In genomic region chr10:12659706-12660105, GRCh38 we compare ENCODE assay signal across 18 cellular contexts.
"Had no signal": no experiment of that assay in that cellular context is flagged by ENCODE, and none has a peak within 500 bp of the region (broad histone marks: within the 10 kb centered on the region; RNA-seq: fewer than 3 reads in every experiment).

No MANE protein-coding gene starts in this region.

- H3K9me2 ChIP-seq: SK-N-SH had no signal

- H3K4me3 ChIP-seq: MG63 had no signal

- H3K9ac ChIP-seq: SK-N-SH had no signal

- H3K36me3 ChIP-seq: MG63 had no signal

- H3K27ac ChIP-seq: HL-60 had no signal

- H3K27me3 ChIP-seq: MG63 had no signal

- DNase-seq: Karpas-422, KG1, MG63, NCI-H1092, NCI-H1105 treated with DMSO at 0.1 percent for 48 hours, NCI-H1417 treated with DMSO at 0.1 percent for 48 hours, NCI-H146, NCI-H1694 treated with DMSO at 0.1 percent for 48 hours, NCI-H1930, NCI-H2081, NCI-H2107, NCI-H2227 treated with DMSO at 0.1 percent for 48 hours, NCI-H69, NCI-H774, RPMI8226, SHP77, SK-N-SH had no signal

- H3K4me2 ChIP-seq: SK-N-SH had no signal
